17 cellular contexts compared by ENCODE assay signal in genomic region chr7:116322541-116322940, GRCh38.
"Had no signal": no experiment of that assay in that cellular context is flagged by ENCODE, and none has a peak within 500 bp of the region (broad histone marks: within the 10 kb centered on the region; RNA-seq: fewer than 3 reads in every experiment).

No MANE protein-coding gene starts in this region.

- H3K27me3 ChIP-seq: esophagus muscularis mucosa, heart left ventricle, left lung, pancreas, thyroid gland, vagina had no signal

- H3K4me3 ChIP-seq: esophagus muscularis mucosa, heart left ventricle, left lung, pancreas, skin epidermis, thyroid gland, vagina had no signal

- H3K27ac Mint-ChIP-seq: activated CD4-positive, alpha-beta memory T cell treated with anti-CD3 and anti-CD28 coated beads for 36 hours; activated naive CD8-positive, alpha-beta T cell; nephron progenitor cell had no signal

- H3K4me1 Mint-ChIP-seq: nephron progenitor cell had no signal

- H3K27ac ChIP-seq: esophagus muscularis mucosa, heart left ventricle, left lung, pancreas, skin epidermis, thyroid gland, vagina, VCaP had no signal

- H3K9me3 ChIP-seq: left lung, thyroid gland, vagina had no signal

- H3K4me3 Mint-ChIP-seq: activated CD4-positive, alpha-beta memory T cell treated with anti-CD3 and anti-CD28 coated beads for 36 hours; activated naive CD8-positive, alpha-beta T cell; nephron progenitor cell had no signal

- H3K36me3 Mint-ChIP-seq: activated CD4-positive, alpha-beta memory T cell treated with anti-CD3 and anti-CD28 coated beads for 36 hours; activated naive CD8-positive, alpha-beta T cell had no signal

- DNase-seq: activated CD4-positive, alpha-beta memory T cell treated with anti-CD3 and anti-CD28 coated beads for 36 hours; activated gamma-delta T cell; activated T-cell treated with anti-CD3 and anti-CD28 coated beads, Interleukin-2, amount 50 U/mL, for 48 hours; amygdala; heart left ventricle; islet precursor cell; left lung; mesendoderm; nephron progenitor cell; pancreas; T1000; thyroid gland had no signal

- H3K36me3 ChIP-seq: esophagus muscularis mucosa, heart left ventricle, left lung, pancreas, thyroid gland, vagina had no signal

- ATAC-seq: heart left ventricle, left lung, pancreas had no signal

- H3K9me3 Mint-ChIP-seq: activated CD4-positive, alpha-beta memory T cell treated with anti-CD3 and anti-CD28 coated beads for 36 hours had no signal
